In genomic region chr1:109466100-109466439, GRCh38 we compare ENCODE assay signal across 8 cellular contexts. TPM values are rescaled to one million over a fixed set of nuclear protein-coding genes. Genes with fewer than 3 reads are reported as not detected.
DNase-seq lines count a peak whose midpoint lies in the region; ATAC-seq and TF ChIP-seq lines count a peak whose summit lies in the region.

No MANE protein-coding gene starts in this region.

- H3K27me3 ChIP-seq in AG04450 (ENCODE audit: control insufficient read depth, insufficient read depth, low read length) (peaks cover 71% of the 10 kb centered on the region), HL-60 (ENCODE audit: insufficient read depth, poor library complexity, severe bottlenecking) (peaks cover 64% of the 10 kb centered on the region), duodenal mucosa (ENCODE audit: control insufficient read depth in 1 of 2, insufficient read depth in 2 of 2, low read length in 2 of 2) (peaks cover 49 to 67% of the 10 kb centered on the region in 2 donors)

- H3K4me3 Mint-ChIP-seq in natural killer cell treated with Interleukin-12 subunit alpha and Interleukin-12 subunit beta and Interleukin-15 and Interleukin-18, amount 100 ng/mL, for 72 hours = peak overlapping the region; percentile 66

- H3K27me3 Mint-ChIP-seq in natural killer cell treated with Interleukin-12 subunit alpha and Interleukin-12 subunit beta and Interleukin-15 and Interleukin-18, amount 100 ng/mL, for 72 hours = peaks cover 57 to 67% of the 10 kb centered on the region in 2 donors

- H3K4me1 Mint-ChIP-seq in natural killer cell treated with Interleukin-12 subunit alpha and Interleukin-12 subunit beta and Interleukin-15 and Interleukin-18, amount 100 ng/mL, for 72 hours (ENCODE audit: low read depth in 2 of 2) = peaks cover 0 to 3% of the 10 kb centered on the region in 2 donors

- TF ChIP-seq CTCF in AG04450 (IDR thresholded peaks at IDR 0.05; ENCODE audit: low read depth, low read length) (no peak), HL-60 (IDR thresholded peaks at IDR 0.05; ENCODE audit: insufficient read depth, low read length) (no peak)

- no peak overlapping the region for H3K27ac Mint-ChIP-seq in natural killer cell treated with Interleukin-12 subunit alpha and Interleukin-12 subunit beta and Interleukin-15 and Interleukin-18, amount 100 ng/mL, for 72 hours

- H3K36me3 ChIP-seq in duodenal mucosa (ENCODE audit: control insufficient read depth in 1 of 2, insufficient read depth in 2 of 2, low read length in 2 of 2) = no peaks in the 10 kb centered on the region

- no peak overlapping the region for H3K27ac ChIP-seq in AG04450 (ENCODE audit: low read depth, low read length)
- H3K27ac ChIP-seq in HL-60 (replicated peaks) = no peak overlapping the region
- peak overlapping the region; percentile 3 for H3K27ac ChIP-seq in duodenal mucosa (ENCODE audit: low read depth, low read length)

- no peak overlapping the region for H3K9ac ChIP-seq in duodenal mucosa (ENCODE audit: low read depth in 1 of 2, low read length in 2 of 2)

- H3K4me1 ChIP-seq in duodenal mucosa (ENCODE audit: control insufficient read depth in 1 of 2, insufficient read depth in 2 of 2, low read length in 2 of 2) = peaks cover 0 to 4% of the 10 kb centered on the region in 2 donors

- CTCF ChIA-PET in AG04450 (lab: Charles Lee) = no interaction called here

- no peak for DNase-seq in AG04450 (ENCODE audit: low read depth, low spot score)
- DNase-seq in HL-60 (ENCODE audit: low read depth in 1 of 2, low spot score in 1 of 2) = no peak
- no peak for DNase-seq in natural killer cell treated with Interleukin-12 subunit alpha and Interleukin-12 subunit beta and Interleukin-15 and Interleukin-18, amount 100 ng/mL, for 72 hours (ENCODE audit: low spot score)
- DNase-seq in NCI-H2107 treated with DMSO at 0.1 percent for 48 hours (lab: John Stamatoyannopoulos, UW; ENCODE audit: unreplicated experiment) = no peak
- DNase-seq in CD1c-positive myeloid dendritic cell (ENCODE audit: extremely low spot score) = no peak
- DNase-seq in globus pallidus (ENCODE audit: low spot score) = no peak

- H3K9me3 Mint-ChIP-seq in natural killer cell treated with Interleukin-12 subunit alpha and Interleukin-12 subunit beta and Interleukin-15 and Interleukin-18, amount 100 ng/mL, for 72 hours = no peaks in the 10 kb centered on the region

- H3K4me3 ChIP-seq in AG04450 (ENCODE audit: low read depth, low read length) (peak overlapping the region; percentile 55), HL-60 (replicated peaks; ENCODE audit: insufficient read depth, low read length) (peak overlapping the region; percentile 32), duodenal mucosa (ENCODE audit: low read depth in 1 of 2, low read length in 2 of 2) (peak overlapping the region; percentile 49 to 65)

- POLR2A ChIA-PET in AG04450 (lab: Yijun Ruan, JAX) = interaction anchor here (0.6 kb wide), 1 partner anchor 54 kb away, joined by 7 read pairs; no protein-coding TSS in a partner anchor

- H3K9me3 ChIP-seq in AG04450 (ENCODE audit: control insufficient read depth, insufficient read depth, low read length) (no peaks in the 10 kb centered on the region; the same call in 1 of the 2 replicates), duodenal mucosa (ENCODE audit: control insufficient read depth in 1 of 2, low read length in 2 of 2) (no peaks in the 10 kb centered on the region)

- H3K36me3 Mint-ChIP-seq in natural killer cell treated with Interleukin-12 subunit alpha and Interleukin-12 subunit beta and Interleukin-15 and Interleukin-18, amount 100 ng/mL, for 72 hours = no peaks in the 10 kb centered on the region

- no peak for ATAC-seq in natural killer cell treated with Interleukin-12 subunit alpha and Interleukin-12 subunit beta and Interleukin-15 and Interleukin-18, amount 100 ng/mL, for 72 hours
- ATAC-seq in GM18870 (IDR thresholded peaks at IDR 0.05; ENCODE audit: unreplicated experiment) = no peak

RNA-seq across cellular contexts. Expression of gene SYPL2, which starts 0.3 kb away (rescaled TPM):
- polyA plus RNA-seq in AG04450 (2011; rRNA removed) = 0.26 and 0.40 TPM in 2 replicates
- 0.09 and 0.23 TPM in 2 replicates for polyA minus RNA-seq in AG04450 (2011; rRNA and poly(A)+ RNA removed)
- not detected for total RNA-seq in natural killer cell treated with Interleukin-12 subunit alpha and Interleukin-12 subunit beta and Interleukin-15 and Interleukin-18, amount 100 ng/mL, for 72 hours

RNA-seq across cellular contexts. Expression of gene ATXN7L2, which starts 17.6 kb away (rescaled TPM):
- polyA plus RNA-seq in AG04450 (2011; rRNA removed) = 1.5 TPM in 2 replicates
- polyA minus RNA-seq in AG04450 (2011; rRNA and poly(A)+ RNA removed) = 4.3 and 4.7 TPM in 2 replicates
- 10 to 100 TPM in 1 of 2 donors, 1 to 10 TPM in 1; 8.4 to 19.9 TPM for total RNA-seq in natural killer cell treated with Interleukin-12 subunit alpha and Interleukin-12 subunit beta and Interleukin-15 and Interleukin-18, amount 100 ng/mL, for 72 hours

RNA-seq across cellular contexts. Expression of gene CYB561D1, which starts 27.8 kb away (rescaled TPM):
- 5.0 and 5.4 TPM in 2 replicates for polyA plus RNA-seq in AG04450 (2011; rRNA removed)
- polyA minus RNA-seq in AG04450 (2011; rRNA and poly(A)+ RNA removed) = 6.5 and 7.6 TPM in 2 replicates
- 10 to 100 TPM; 13.1 to 18.7 TPM for total RNA-seq in natural killer cell treated with Interleukin-12 subunit alpha and Interleukin-12 subunit beta and Interleukin-15 and Interleukin-18, amount 100 ng/mL, for 72 hours

RNA-seq across cellular contexts. Expression of gene PSMA5, which starts 39.8 kb away (rescaled TPM):
- polyA plus RNA-seq in AG04450 (2011; rRNA removed) = 127 and 151 TPM in 2 replicates
- 39.1 and 54.5 TPM in 2 replicates for polyA minus RNA-seq in AG04450 (2011; rRNA and poly(A)+ RNA removed)
- 100 to 1,000 TPM; 194 to 201 TPM for total RNA-seq in natural killer cell treated with Interleukin-12 subunit alpha and Interleukin-12 subunit beta and Interleukin-15 and Interleukin-18, amount 100 ng/mL, for 72 hours

RNA-seq across cellular contexts. Expression of gene AMIGO1, which starts 43.5 kb away (rescaled TPM):
- polyA plus RNA-seq in AG04450 (2011; rRNA removed) = 1.5 and 2.3 TPM in 2 replicates
- polyA minus RNA-seq in AG04450 (2011; rRNA and poly(A)+ RNA removed) = 1.7 and 1.8 TPM in 2 replicates
- 1 to 10 TPM in 1 of 2 donors, under 1 TPM in 1; 0.90 to 1.0 TPM for total RNA-seq in natural killer cell treated with Interleukin-12 subunit alpha and Interleukin-12 subunit beta and Interleukin-15 and Interleukin-18, amount 100 ng/mL, for 72 hours
